15 cellular contexts compared by ENCODE assay signal in genomic region chr4:139524062-139524631, GRCh38. TPM values are rescaled to one million over a fixed set of nuclear protein-coding genes. Genes with fewer than 3 reads are reported as not detected.
DNase-seq lines count a peak whose midpoint lies in the region; ATAC-seq and TF ChIP-seq lines count a peak whose summit lies in the region.
"Had no signal": no experiment of that assay in that cellular context is flagged by ENCODE, and none has a peak within 500 bp of the region (broad histone marks: within the 10 kb centered on the region; RNA-seq: fewer than 3 reads in every experiment).

No MANE protein-coding gene starts in this region.

- H3K9me3 ChIP-seq in MM.1S (replicated peaks; ENCODE audit: insufficient read depth, low read length) (no peaks in the 10 kb centered on the region), esophagus muscularis mucosa (no peaks in the 10 kb centered on the region), smooth muscle cell (replicated peaks; ENCODE audit: low read depth) (no peaks in the 10 kb centered on the region), Peyer's patch (no peaks in the 10 kb centered on the region)
- H3K9me3 ChIP-seq: BLaER1 treated with 17β-estradiol and CSF1 and Interleukin-3, amounts not matched to agents 10 nM and 100 nM had no signal

- TF ChIP-seq EP300 in esophagus muscularis mucosa (IDR thresholded peaks at IDR 0.05): no peak

- intact Hi-C loops in esophagus muscularis mucosa (cut with DNase I): no loop called here

- H3K36me3 ChIP-seq in MM.1S (replicated peaks; ENCODE audit: insufficient read depth, low read length) (peaks cover 13% of the 10 kb centered on the region; the same call in 1 of the 2 replicates), esophagus muscularis mucosa (peaks cover 19 to 98% (median 71%) of the 10 kb centered on the region in 4 donors), smooth muscle cell (ENCODE audit: low read depth) (peaks cover 4% of the 10 kb centered on the region), Peyer's patch (peaks cover 0 to 22% (median 0%) of the 10 kb centered on the region in 3 donors)

- no peak for TF ChIP-seq CTCF in MM.1S (IDR thresholded peaks at IDR 0.05; ENCODE audit: low read length)
- TF ChIP-seq CTCF in esophagus muscularis mucosa (IDR thresholded peaks at IDR 0.05): no peak
- no peak for TF ChIP-seq CTCF in smooth muscle cell (IDR thresholded peaks at IDR 0.05; ENCODE audit: borderline replicate concordance, insufficient read depth, poor library complexity, severe bottlenecking)
- no peak for TF ChIP-seq CTCF in Peyer's patch (IDR thresholded peaks at IDR 0.05)

- peak; percentile 27 for ATAC-seq in GM18909 (IDR thresholded peaks at IDR 0.05; ENCODE audit: poor library complexity, unreplicated experiment)
- ATAC-seq in GM18505 (IDR thresholded peaks at IDR 0.05; ENCODE audit: unreplicated experiment): no peak
- ATAC-seq in GM18873 (IDR thresholded peaks at IDR 0.05; ENCODE audit: low FRiP score, unreplicated experiment): no peak
- ATAC-seq: naive thymus-derived CD4-positive, alpha-beta T cell had no signal

- no peak for DNase-seq in MM.1S
- DNase-seq in esophagus muscularis mucosa (ENCODE audit: extremely low spot score): peak; percentile 50
- DNase-seq in smooth muscle cell (lab: John Stamatoyannopoulos, UW; ENCODE audit: unreplicated experiment): no peak
- no peak for DNase-seq in Peyer's patch
- DNase-seq: activated naive CD4-positive, alpha-beta T cell treated with Interleukin-2 at 50 U/mL for 16 hours; naive thymus-derived CD4-positive, alpha-beta T cell; NCI-H1694; NCI-H526 treated with DMSO at 0.1 percent for 48 hours; retina; stimulated activated CD4-positive, alpha-beta T cell treated with anti-CD3 and anti-CD28 coated beads, Interleukin-4, amount 100 ng/mL, for 24 hours; stimulated activated naive CD4-positive, alpha-beta T cell had no signal

- peak overlapping the region; percentile 14; the same call in 1 of the 2 replicates for H3K4me2 ChIP-seq in MM.1S (ENCODE audit: low read depth, low read length)
- H3K4me2 ChIP-seq in smooth muscle cell: no peak overlapping the region
- H3K4me2 ChIP-seq: BLaER1 treated with 17β-estradiol and CSF1 and Interleukin-3, amounts not matched to agents 10 nM and 100 nM had no signal

- no peak overlapping the region for H3K4me3 ChIP-seq in MM.1S (ENCODE audit: low read length)
- H3K4me3 ChIP-seq in esophagus muscularis mucosa: no peak overlapping the region
- no peak overlapping the region for H3K4me3 ChIP-seq in smooth muscle cell
- no peak overlapping the region for H3K4me3 ChIP-seq in Peyer's patch
- H3K4me3 ChIP-seq: BLaER1 treated with 17β-estradiol and CSF1 and Interleukin-3, amounts not matched to agents 10 nM and 100 nM had no signal

- H3F3A ChIP-seq in MM.1S (ENCODE audit: insufficient read depth, low read length) (no peaks in the 10 kb centered on the region), smooth muscle cell (ENCODE audit: low read depth) (no peaks in the 10 kb centered on the region)

- peaks cover 24% of the 10 kb centered on the region for H3K4me1 ChIP-seq in MM.1S (ENCODE audit: low read length)
- peaks cover 5 to 18% (median 15%) of the 10 kb centered on the region in 4 donors for H3K4me1 ChIP-seq in esophagus muscularis mucosa
- H3K4me1 ChIP-seq in smooth muscle cell (ENCODE audit: low read depth): no peaks in the 10 kb centered on the region
- H3K4me1 ChIP-seq in Peyer's patch: no peaks in the 10 kb centered on the region

- H3K79me2 ChIP-seq in MM.1S (ENCODE audit: low read length) (no peaks in the 10 kb centered on the region), smooth muscle cell (ENCODE audit: low read depth) (no peaks in the 10 kb centered on the region)

- H2AFZ ChIP-seq in MM.1S (ENCODE audit: low read length) (no peak overlapping the region), smooth muscle cell (ENCODE audit: low read depth) (no peak overlapping the region)

- H4K20me1 ChIP-seq in MM.1S (ENCODE audit: insufficient read depth, low read length) (no peaks in the 10 kb centered on the region), smooth muscle cell (ENCODE audit: low read depth) (no peaks in the 10 kb centered on the region)

- H3K9me2 ChIP-seq in MM.1S (replicated peaks; ENCODE audit: insufficient read depth, low read length): no peaks in the 10 kb centered on the region

- TF ChIP-seq POLR2A in esophagus muscularis mucosa (IDR thresholded peaks at IDR 0.05; ENCODE audit: low read depth): no peak
- TF ChIP-seq POLR2A in GM18505 (IDR thresholded peaks at IDR 0.05; ENCODE audit: borderline replicate concordance, extremely low read depth, insufficient read depth, insufficient read length): no peak
- no peak for TF ChIP-seq POLR2A in Peyer's patch (IDR thresholded peaks at IDR 0.05)

- 84% methylated on average over 4 of the region's 4 CpGs for WGBS in esophagus muscularis mucosa
- 74% methylated on average over 4 of the region's 4 CpGs for WGBS in smooth muscle cell (ENCODE audit: low lambda C conversion rate)

- H3K27me3 ChIP-seq in MM.1S (replicated peaks; ENCODE audit: insufficient read depth, low read length) (no peaks in the 10 kb centered on the region), esophagus muscularis mucosa (no peaks in the 10 kb centered on the region), smooth muscle cell (ENCODE audit: low read depth) (no peaks in the 10 kb centered on the region), Peyer's patch (no peaks in the 10 kb centered on the region)
- H3K27me3 ChIP-seq: BLaER1 treated with 17β-estradiol and CSF1 and Interleukin-3, amounts not matched to agents 10 nM and 100 nM had no signal

- H3K27ac ChIP-seq in MM.1S (ENCODE audit: low read length): peak overlapping the region; percentile 33; the same call in 1 of the 2 replicates
- no peak overlapping the region for H3K27ac ChIP-seq in esophagus muscularis mucosa (replicated peaks in 1 of 4)
- peak overlapping the region; percentile 72 for H3K27ac ChIP-seq in smooth muscle cell (ENCODE audit: low read depth)
- H3K27ac ChIP-seq in Peyer's patch: no peak overlapping the region

- H3K9ac ChIP-seq in MM.1S (ENCODE audit: low read length): no peak overlapping the region
- H3K9ac ChIP-seq in smooth muscle cell (ENCODE audit: low read depth): no peak overlapping the region
- H3K9ac ChIP-seq: BLaER1 treated with 17β-estradiol and CSF1 and Interleukin-3, amounts not matched to agents 10 nM and 100 nM had no signal

RNA-seq across cellular contexts. Expression of gene SETD7, which starts 31.9 kb away (rescaled TPM):
- total RNA-seq in esophagus muscularis mucosa: 10 to 100 TPM; 54.4 to 96.0 (median 63.9) TPM
- total RNA-seq in smooth muscle cell: 34.2 and 39.3 TPM in 2 replicates
- 8.5 and 10.2 TPM in 2 replicates for polyA plus RNA-seq in smooth muscle cell
- total RNA-seq in Peyer's patch: 10 to 100 TPM in 3 of 4 donors, 1 to 10 TPM in 1; 9.3 to 37.1 (median 16.0) TPM

Comparison
In these comparisons a context has a peak if more than half of its experiments do, and no peak if none do; other contexts are left out.
1. H3K27ac ChIP-seq: peak in MM.1S (single experiment) and smooth muscle cell (single experiment); none in esophagus muscularis mucosa (0 of 4) and Peyer's patch (0 of 4).